18 cellular contexts compared by ENCODE assay signal in the genomic region with DNA sequence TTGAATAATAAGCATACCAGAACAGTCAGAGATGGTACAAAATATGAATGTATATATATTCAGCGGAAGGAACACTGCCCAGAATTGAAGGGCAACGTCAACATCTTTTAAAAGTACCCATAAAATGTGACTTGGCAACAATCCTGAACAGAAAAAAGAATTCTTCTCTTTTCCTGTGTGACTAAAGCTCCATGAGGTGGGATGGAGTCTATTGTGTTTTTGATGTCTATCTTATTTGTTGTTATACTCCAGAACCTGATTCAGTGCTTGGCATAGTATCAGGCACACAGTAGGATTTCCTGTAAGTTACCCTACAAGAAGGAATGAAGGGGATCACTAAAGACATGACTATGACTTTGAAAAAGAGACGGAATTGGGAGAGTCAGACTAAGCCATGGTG.
"Had no signal": no experiment of that assay in that cellular context is flagged by ENCODE, and none has a peak within 500 bp of the region (broad histone marks: within the 10 kb centered on the region; RNA-seq: fewer than 3 reads in every experiment).

No MANE protein-coding gene starts in this region.

- H3K27ac ChIP-seq: colonic mucosa, gastrocnemius medialis, left lung, lower lobe of right lung, parathyroid adenoma, right atrium auricular region, suprapubic skin, thyroid gland had no signal

- DNase-seq: colonic mucosa; effector CD8-positive, alpha-beta T cell; gastrocnemius medialis; glutamatergic neuron; immature natural killer cell; left lung; lower lobe of right lung; mesendoderm; naive B cell; occipital lobe; small intestine; stimulated activated CD4-positive, alpha-beta T cell treated with anti-CD3 and anti-CD28 coated beads, Interleukin-12 subunit alpha, Interleukin-12 subunit beta, amount 100 ng/mL, for 4 hours; stimulated activated naive CD4-positive, alpha-beta T cell treated with Interleukin-2 at 50 U/mL for 16 hours; thyroid gland had no signal

- ATAC-seq: esophagus mucosa, gastrocnemius medialis, left lung, lower lobe of right lung had no signal
